Comparison of ENCODE assay signal across 11 cellular contexts in the genomic region with DNA sequence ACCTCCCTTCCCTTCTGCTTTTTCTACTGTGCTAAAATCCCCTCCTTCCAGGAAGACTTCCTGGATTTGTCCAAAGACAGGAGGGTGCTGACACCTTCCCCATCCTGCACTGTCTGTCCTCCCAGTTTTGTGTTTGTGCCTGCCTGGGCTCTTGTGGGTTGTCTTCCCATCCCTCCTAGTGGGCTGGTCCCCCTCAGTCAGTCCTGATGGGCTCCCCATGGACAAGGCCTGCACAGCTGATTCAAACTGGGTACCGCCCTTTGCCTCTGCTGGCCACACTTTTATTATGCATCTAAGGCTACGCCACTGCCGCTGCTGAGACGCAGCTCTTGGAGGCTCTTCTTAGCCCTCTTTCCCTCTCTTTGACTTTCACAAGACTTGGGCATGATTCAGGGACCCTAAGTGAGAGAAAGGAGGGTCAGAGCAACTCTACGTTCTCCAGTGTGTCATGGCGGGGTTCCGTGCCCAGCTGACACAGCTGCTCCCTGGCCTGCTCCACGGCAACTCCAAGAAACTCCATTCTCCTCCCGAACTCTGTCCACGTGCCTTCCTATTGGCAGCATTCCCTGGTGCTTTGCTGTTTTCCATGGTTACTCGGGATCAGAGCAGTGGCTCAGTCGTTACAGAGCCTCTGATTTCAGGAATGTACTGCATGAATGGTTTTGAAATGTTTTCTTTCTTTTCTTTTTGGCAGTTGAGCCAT. TPM values are rescaled to one million over a fixed set of nuclear protein-coding genes. Genes with fewer than 3 reads are reported as not detected.
DNase-seq lines count a peak whose midpoint lies in the region; TF ChIP-seq lines count a peak whose summit lies in the region.
"Had no signal": no experiment of that assay in that cellular context is flagged by ENCODE, and none has a peak within 500 bp of the region (broad histone marks: within the 10 kb centered on the region; RNA-seq: fewer than 3 reads in every experiment).

No MANE protein-coding gene starts in this region.

- H4K8ac ChIP-seq in H9 (replicated peaks; ENCODE audit: insufficient read length, low read depth, low read length), result no peak overlapping the region

- no peak overlapping the region for H3K56ac ChIP-seq in H9 (ENCODE audit: insufficient read length, low read depth, low read length)

- no peaks in the 10 kb centered on the region for H3K9me3 Mint-ChIP-seq in activated T-helper 2 cell treated with anti-CD3 and anti-CD28 coated beads, Interferon-gamma antibody, Interleukin-2, Interleukin-4, amounts not matched to agents 10 μg/mL and 5 μg/mL and 100 μg/mL, durations not matched to agents 14 hours and 24 hours and 36 hours
- no peaks in the 10 kb centered on the region for H3K9me3 Mint-ChIP-seq in H9

- no peaks in the 10 kb centered on the region for H3K23me2 ChIP-seq in H9 (ENCODE audit: insufficient read length, low read depth, low read length, poor library complexity, severe bottlenecking)

- H3K23ac ChIP-seq in H9 (ENCODE audit: insufficient read length, low read depth, low read length), result no peak overlapping the region

- H3K4me1 ChIP-seq in H9 (ENCODE audit: insufficient read depth, low read length), result no peaks in the 10 kb centered on the region

- H4K20me1 ChIP-seq in H9 (ENCODE audit: control insufficient read depth, insufficient read depth, insufficient read length), result no peaks in the 10 kb centered on the region

- no peak overlapping the region for H3T11ph ChIP-seq in H9 (ENCODE audit: low read length)

- H3K36me3 Mint-ChIP-seq in activated T-helper 2 cell treated with anti-CD3 and anti-CD28 coated beads, Interferon-gamma antibody, Interleukin-2, Interleukin-4, amounts not matched to agents 10 μg/mL and 5 μg/mL and 100 μg/mL, durations not matched to agents 14 hours and 24 hours and 36 hours (ENCODE audit: low read depth), result no peaks in the 10 kb centered on the region
- H3K36me3 Mint-ChIP-seq in H9 (ENCODE audit: insufficient read depth in 1 of 3, low read depth in 3 of 3), result no peaks in the 10 kb centered on the region

- DNase-seq in BJ (ENCODE audit: low read depth), result peak; percentile 11
- DNase-seq in cardiac fibroblast (ENCODE audit: low read depth in 2 of 2), result peak; percentile 46 to 87
- DNase-seq in hepatic stellate cell (ENCODE audit: low spot score), result peak; percentile 90
- peak; percentile 13 for DNase-seq in pulmonary artery endothelial cell (ENCODE audit: low read depth, low spot score)
- no peak for DNase-seq in NCI-H510A treated with DMSO at 0.1 percent for 48 hours (lab: John Stamatoyannopoulos, UW)
- no peak for DNase-seq in HCEC 1CT
- no peak for DNase-seq in activated T-helper 2 cell treated with anti-CD3 and anti-CD28 coated beads, Interferon-gamma antibody, Interleukin-2, Interleukin-4, amounts not matched to agents 10 μg/mL and 5 μg/mL and 100 μg/mL, durations not matched to agents 14 hours and 24 hours and 36 hours (ENCODE audit: low spot score)
- no peak for DNase-seq in H9
- DNase-seq: Calu3, NCI-H1436 treated with DMSO at 0.1 percent for 48 hours had no signal

- H2BK5ac ChIP-seq in H9 (ENCODE audit: insufficient read length, low read length), result no peak overlapping the region

- H3K9me3 ChIP-seq in H9 (ENCODE audit: control insufficient read depth, low read depth, low read length), result no peaks in the 10 kb centered on the region

- H3K27me3 ChIP-seq in BJ (ENCODE audit: control insufficient read depth, insufficient read depth, low read length), result peaks cover 14% of the 10 kb centered on the region
- no peaks in the 10 kb centered on the region for H3K27me3 ChIP-seq in H9 (ENCODE audit: insufficient read depth, low read length)

- no peaks in the 10 kb centered on the region for H3K79me2 ChIP-seq in H9 (ENCODE audit: insufficient read depth, low read length)

- H2BK120ac ChIP-seq in H9 (ENCODE audit: low read depth, low read length, poor library complexity, severe bottlenecking), result no peak overlapping the region

- H3K18ac ChIP-seq in H9 (ENCODE audit: insufficient read length, low read depth, low read length), result no peak overlapping the region

- no peak overlapping the region for H4K91ac ChIP-seq in H9 (ENCODE audit: insufficient read length, low read depth, low read length)

- H3K4ac ChIP-seq in H9 (ENCODE audit: low read depth, low read length), result no peak overlapping the region

- H3K9ac ChIP-seq in H9 (ENCODE audit: extremely low read depth, insufficient read length, low read length), result no peak overlapping the region

- no peak overlapping the region for H3K27ac ChIP-seq in H9 (ENCODE audit: insufficient read length, low read depth, low read length)

- H3K27me3 Mint-ChIP-seq in activated T-helper 2 cell treated with anti-CD3 and anti-CD28 coated beads, Interferon-gamma antibody, Interleukin-2, Interleukin-4, amounts not matched to agents 10 μg/mL and 5 μg/mL and 100 μg/mL, durations not matched to agents 14 hours and 24 hours and 36 hours (ENCODE audit: low read depth), result peaks cover 4% of the 10 kb centered on the region
- peaks cover 10% of the 10 kb centered on the region for H3K27me3 Mint-ChIP-seq in H9 (ENCODE audit: low read depth)

- H3K4me3 Mint-ChIP-seq in activated T-helper 2 cell treated with anti-CD3 and anti-CD28 coated beads, Interferon-gamma antibody, Interleukin-2, Interleukin-4, amounts not matched to agents 10 μg/mL and 5 μg/mL and 100 μg/mL, durations not matched to agents 14 hours and 24 hours and 36 hours (ENCODE audit: low read depth), result no peak overlapping the region
- no peak overlapping the region for H3K4me3 Mint-ChIP-seq in H9

- H3K27ac Mint-ChIP-seq in activated T-helper 2 cell treated with anti-CD3 and anti-CD28 coated beads, Interferon-gamma antibody, Interleukin-2, Interleukin-4, amounts not matched to agents 10 μg/mL and 5 μg/mL and 100 μg/mL, durations not matched to agents 14 hours and 24 hours and 36 hours, result no peak overlapping the region
- peak overlapping the region in 1 of 3 experiments; percentile 79; a peak in 1 of 7 replicates for H3K27ac Mint-ChIP-seq in H9

- intact Hi-C loops in activated T-helper 2 cell treated with anti-CD3 and anti-CD28 coated beads, Interferon-gamma antibody, Interleukin-2, Interleukin-4, amounts not matched to agents 10 μg/mL and 5 μg/mL and 100 μg/mL, durations not matched to agents 14 hours and 24 hours and 36 hours (cut with micrococcal nuclease), result loop anchor here (5.0 kb wide), 1 partner anchor 611 kb away; no protein-coding TSS in a partner anchor

- H3K4me3 ChIP-seq in BJ (ENCODE audit: low read depth, low read length) (no peak overlapping the region), cardiac fibroblast (replicated peaks in 1 of 2; ENCODE audit: low read depth in 2 of 2, low read length in 2 of 2) (no peak overlapping the region)

- no peak overlapping the region for H2BK20ac ChIP-seq in H9 (ENCODE audit: low read depth, low read length, poor library complexity, severe bottlenecking)

- no peaks in the 10 kb centered on the region for H3K36me3 ChIP-seq in BJ (ENCODE audit: control insufficient read depth, insufficient read depth, low read length)

- no peak overlapping the region for H2AFZ ChIP-seq in H9 (ENCODE audit: low read length)

- no peaks in the 10 kb centered on the region for H3K4me1 Mint-ChIP-seq in activated T-helper 2 cell treated with anti-CD3 and anti-CD28 coated beads, Interferon-gamma antibody, Interleukin-2, Interleukin-4, amounts not matched to agents 10 μg/mL and 5 μg/mL and 100 μg/mL, durations not matched to agents 14 hours and 24 hours and 36 hours (ENCODE audit: low read depth)
- H3K4me1 Mint-ChIP-seq in H9, result peaks cover 0 to 11% of the 10 kb centered on the region in 2 experiments; a peak in 2 of 4 replicates

- H4K5ac ChIP-seq in H9 (ENCODE audit: insufficient read length, low read depth, low read length), result no peak overlapping the region

- POLR2A ChIA-PET in BJ (lab: Charles Lee), result interaction anchor here (0.6 kb wide), 1 partner anchor 209 kb away, joined by 4 read pairs; no protein-coding TSS in a partner anchor

- WGBS in H9 (ENCODE audit: extremely low coverage, insufficient read length, low lambda C conversion rate), result no CpG with 5 or more reads among the region's 12 CpGs

- no peaks in the 10 kb centered on the region for H3K79me1 ChIP-seq in H9 (ENCODE audit: insufficient read depth, low read depth, low read length, poor library complexity, severe bottlenecking)

- H2BK15ac ChIP-seq in H9 (ENCODE audit: low read depth, low read length), result no peak overlapping the region

- CTCF ChIA-PET in BJ (lab: Yijun Ruan, JAX), result interaction anchor here (0.6 to 8.0 kb wide), 16 partner anchors 10 to 609 kb away, joined by 3 to 142 read pairs (median 6); a partner anchor contains a TSS

- H2BK12ac ChIP-seq in H9 (ENCODE audit: insufficient read length, low read depth, low read length), result no peak overlapping the region

- H3K14ac ChIP-seq in H9 (ENCODE audit: insufficient read depth, low read length), result no peak overlapping the region; the same call in 1 of the 2 replicates

- TF ChIP-seq CTCF in BJ (IDR thresholded peaks at IDR 0.05; ENCODE audit: insufficient read depth, low read depth, low read length) (no peak), cardiac fibroblast (IDR thresholded peaks at IDR 0.05; ENCODE audit: low read depth, low read length) (no peak), H9 (conservative IDR thresholded peaks at IDR 0.05) (no peak)

- H3K4me2 ChIP-seq in H9 (ENCODE audit: insufficient read depth, insufficient read length, low read length), result no peak overlapping the region

- no peak overlapping the region for H2AK5ac ChIP-seq in H9 (ENCODE audit: insufficient read length, low read length)

RNA-seq across cellular contexts. Expression of a gene that starts 3.8 kb away (rescaled TPM):
- not detected in 2 replicates for polyA plus RNA-seq in BJ (2011; rRNA removed)
- polyA minus RNA-seq in BJ (2011; rRNA and poly(A)+ RNA removed), result not detected in 2 replicates
- total RNA-seq in pulmonary artery endothelial cell, result under 0.01 TPM in 1 of 2 replicates, not detected in the other
- total RNA-seq in activated T-helper 2 cell treated with anti-CD3 and anti-CD28 coated beads, Interferon-gamma antibody, Interleukin-2, Interleukin-4, amounts not matched to agents 10 μg/mL and 5 μg/mL and 100 μg/mL, durations not matched to agents 14 hours and 24 hours and 36 hours, result not detected in 2 replicates
- total RNA-seq in H9 (2021), result not detected in 2 replicates
- total RNA-seq: Calu3, SK-MEL-5 had no signal

RNA-seq across cellular contexts. Expression of a gene that starts 14.4 kb away (rescaled TPM):
- polyA plus RNA-seq in BJ (2011; rRNA removed), result not detected in 2 replicates
- polyA minus RNA-seq in BJ (2011; rRNA and poly(A)+ RNA removed), result not detected in 2 replicates
- not detected in 2 replicates for total RNA-seq in pulmonary artery endothelial cell
- total RNA-seq in activated T-helper 2 cell treated with anti-CD3 and anti-CD28 coated beads, Interferon-gamma antibody, Interleukin-2, Interleukin-4, amounts not matched to agents 10 μg/mL and 5 μg/mL and 100 μg/mL, durations not matched to agents 14 hours and 24 hours and 36 hours, result not detected in 2 replicates
- not detected in 2 replicates for total RNA-seq in H9 (2021)
- total RNA-seq: Calu3, SK-MEL-5 had no signal

RNA-seq across cellular contexts. Expression of a gene that starts 35.1 kb away (rescaled TPM):
- polyA plus RNA-seq in BJ (2011; rRNA removed), result not detected in 2 replicates
- polyA minus RNA-seq in BJ (2011; rRNA and poly(A)+ RNA removed), result not detected in 2 replicates
- not detected in 2 replicates for total RNA-seq in pulmonary artery endothelial cell
- not detected in 2 replicates for total RNA-seq in activated T-helper 2 cell treated with anti-CD3 and anti-CD28 coated beads, Interferon-gamma antibody, Interleukin-2, Interleukin-4, amounts not matched to agents 10 μg/mL and 5 μg/mL and 100 μg/mL, durations not matched to agents 14 hours and 24 hours and 36 hours
- not detected in 2 replicates for total RNA-seq in H9 (2021)
- total RNA-seq: Calu3, SK-MEL-5 had no signal

RNA-seq across cellular contexts. Expression of a gene that starts 49.9 kb away (rescaled TPM):
- polyA plus RNA-seq in BJ (2011; rRNA removed), result 0.07 and 0.10 TPM in 2 replicates
- polyA minus RNA-seq in BJ (2011; rRNA and poly(A)+ RNA removed), result not detected in 2 replicates
- not detected in 2 replicates for total RNA-seq in pulmonary artery endothelial cell
- total RNA-seq in activated T-helper 2 cell treated with anti-CD3 and anti-CD28 coated beads, Interferon-gamma antibody, Interleukin-2, Interleukin-4, amounts not matched to agents 10 μg/mL and 5 μg/mL and 100 μg/mL, durations not matched to agents 14 hours and 24 hours and 36 hours, result not detected in 2 replicates
- not detected in 2 replicates for total RNA-seq in H9 (2021)
- total RNA-seq: Calu3, SK-MEL-5 had no signal

Comparison
In these comparisons a context has a peak if more than half of its experiments do, and no peak if none do; other contexts are left out.
1. DNase-seq: peak in BJ (single experiment), cardiac fibroblast (2 of 2), hepatic stellate cell (single experiment) and pulmonary artery endothelial cell (single experiment); none in NCI-H510A treated with DMSO at 0.1 percent for 48 hours (single experiment), HCEC 1CT (single experiment), activated T-helper 2 cell treated with anti-CD3 and anti-CD28 coated beads, Interferon-gamma antibody, Interleukin-2, Interleukin-4, amounts not matched to agents 10 μg/mL and 5 μg/mL and 100 μg/mL, durations not matched to agents 14 hours and 24 hours and 36 hours (single experiment) and H9 (single experiment).